ENCODE assay signal across 16 cellular contexts in genomic region chr15:60126661-60127060, GRCh38.
DNase-seq lines count a peak whose midpoint lies in the region; ATAC-seq and TF ChIP-seq lines count a peak whose summit lies in the region.
"Had no signal": no experiment of that assay in that cellular context is flagged by ENCODE, and none has a peak within 500 bp of the region (broad histone marks: within the 10 kb centered on the region; RNA-seq: fewer than 3 reads in every experiment).

No MANE protein-coding gene starts in this region.

- CTCF ChIA-PET in OCI-LY7 (lab: Charles Lee; ENCODE audit: unreplicated experiment) = no interaction called here

- H3K4me1 Mint-ChIP-seq in activated T-cell treated with anti-CD3 and anti-CD28 coated beads, Interleukin-2, amount 50 U/mL, for 72 hours (ENCODE audit: low read depth) = peaks cover 71% of the 10 kb centered on the region
- peaks cover 12% of the 10 kb centered on the region for H3K4me1 Mint-ChIP-seq in chondrocyte (ENCODE audit: low read depth)
- H3K4me1 Mint-ChIP-seq in stimulated activated naive CD8-positive, alpha-beta T cell treated with anti-CD3 and anti-CD28 coated beads, Interleukin-15, amount 100 ng/mL, for 72 hours = peaks cover 55% of the 10 kb centered on the region

- H3K36me3 Mint-ChIP-seq in activated T-cell treated with anti-CD3 and anti-CD28 coated beads, Interleukin-2, amount 50 U/mL, for 72 hours (ENCODE audit: insufficient read depth in 2 of 2) = no peaks in the 10 kb centered on the region
- no peaks in the 10 kb centered on the region for H3K36me3 Mint-ChIP-seq in chondrocyte (ENCODE audit: low read depth)

- H3K9me2 ChIP-seq in OCI-LY7 (ENCODE audit: insufficient read depth, low read length) = no peaks in the 10 kb centered on the region

- H3K27me3 Mint-ChIP-seq in activated T-cell treated with anti-CD3 and anti-CD28 coated beads, Interleukin-2, amount 50 U/mL, for 72 hours (ENCODE audit: low read depth) = peaks cover 9% of the 10 kb centered on the region
- H3K27me3 Mint-ChIP-seq in chondrocyte (ENCODE audit: low read depth) = peaks cover 27% of the 10 kb centered on the region
- H3K27me3 Mint-ChIP-seq in stimulated activated naive CD8-positive, alpha-beta T cell treated with anti-CD3 and anti-CD28 coated beads, Interleukin-15, amount 100 ng/mL, for 72 hours = no peaks in the 10 kb centered on the region

- no peak for ATAC-seq in activated T-cell treated with anti-CD3 and anti-CD28 coated beads, Interleukin-2, amount 50 U/mL, for 72 hours (replicated peaks in 1 of 2)
- ATAC-seq in stimulated activated naive CD8-positive, alpha-beta T cell treated with anti-CD3 and anti-CD28 coated beads, Interleukin-15, amount 100 ng/mL, for 72 hours = no peak
- ATAC-seq in GM21381 (IDR thresholded peaks at IDR 0.05; ENCODE audit: unreplicated experiment) (no peak), SK-N-SH treated with all-trans-retinoic acid at 6 μM for 48 hours (no peak)
- ATAC-seq: HCT116 had no signal

- H3K79me2 ChIP-seq in OCI-LY7 (ENCODE audit: insufficient read depth, low read depth, low read length) = no peaks in the 10 kb centered on the region
- H3K79me2 ChIP-seq: parathyroid adenoma had no signal

- peak overlapping the region; percentile 98; the same call in 1 of the 2 replicates for H2AFZ ChIP-seq in OCI-LY7 (ENCODE audit: low read length)

- no peak for TF ChIP-seq CTCF in OCI-LY7 (conservative IDR thresholded peaks at IDR 0.05; ENCODE audit: low read length)
- TF ChIP-seq CTCF in chondrocyte (IDR thresholded peaks at IDR 0.05) = no peak

- peak overlapping the region; percentile 83 for H3K27ac Mint-ChIP-seq in activated T-cell treated with anti-CD3 and anti-CD28 coated beads, Interleukin-2, amount 50 U/mL, for 72 hours
- no peak overlapping the region for H3K27ac Mint-ChIP-seq in chondrocyte (ENCODE audit: unreplicated experiment)
- peak overlapping the region in 1 of 2 donors; percentile 50 for H3K27ac Mint-ChIP-seq in stimulated activated naive CD8-positive, alpha-beta T cell treated with anti-CD3 and anti-CD28 coated beads, Interleukin-15, amount 100 ng/mL, for 72 hours

- no peaks in the 10 kb centered on the region for H3K36me3 ChIP-seq in OCI-LY7 (ENCODE audit: insufficient read depth, low read length)

- H3K4me1 ChIP-seq in OCI-LY7 (ENCODE audit: insufficient read depth, low read length, poor library complexity, severe bottlenecking) = peaks cover 17% of the 10 kb centered on the region
- H3K4me1 ChIP-seq: parathyroid adenoma had no signal

- H3K4me2 ChIP-seq in OCI-LY7 (ENCODE audit: low read length) = no peak overlapping the region

- intact Hi-C loops in OCI-LY7 (cut with micrococcal nuclease; ENCODE audit: unreplicated experiment) = loop anchor here (10.0 kb wide), 3 partner anchors 212 to 592 kb away; no protein-coding TSS in a partner anchor

- no peak overlapping the region for H3K4me3 ChIP-seq in OCI-LY7 (ENCODE audit: low read depth, low read length, poor library complexity, severe bottlenecking)

- no peak for DNase-seq in activated T-cell treated with anti-CD3 and anti-CD28 coated beads, Interleukin-2, amount 50 U/mL, for 72 hours
- no peak for DNase-seq in activated T-cell treated with anti-CD3 and anti-CD28 coated beads, Interleukin-2, amount 50 U/mL, for 48 hours
- no peak for DNase-seq in OCI-LY7 (ENCODE audit: low spot score)
- DNase-seq in chondrocyte (ENCODE audit: low spot score) = no peak
- no peak for DNase-seq in stimulated activated naive CD8-positive, alpha-beta T cell treated with anti-CD3 and anti-CD28 coated beads, Interleukin-15, amount 100 ng/mL, for 72 hours
- no peak for DNase-seq in germinal center (ENCODE audit: low spot score)
- DNase-seq: activated gamma-delta T cell treated with Interleukin-2 at 50 U/mL for 16 hours, GF-D8, hippocampal formation, NCI-H226, SHP77, T1000 had no signal

- POLR2A ChIA-PET in OCI-LY7 (lab: Charles Lee) = interaction anchor here (0.6 kb wide), 1 partner anchor 199 kb away, joined by 3 read pairs; no protein-coding TSS in a partner anchor

- no TSS peak for BruUV-seq in OCI-LY7 (replicated peaks; lab: Mats Ljungman, UMichigan)

- H3K4me3 Mint-ChIP-seq in activated T-cell treated with anti-CD3 and anti-CD28 coated beads, Interleukin-2, amount 50 U/mL, for 72 hours = peak overlapping the region; percentile 77 to 86
- peak overlapping the region; percentile 4 for H3K4me3 Mint-ChIP-seq in chondrocyte (ENCODE audit: unreplicated experiment)
- H3K4me3 Mint-ChIP-seq in stimulated activated naive CD8-positive, alpha-beta T cell treated with anti-CD3 and anti-CD28 coated beads, Interleukin-15, amount 100 ng/mL, for 72 hours = peak overlapping the region; percentile 73 to 84

- H3K9me3 ChIP-seq in OCI-LY7 (ENCODE audit: low read length) = no peaks in the 10 kb centered on the region

- no peaks in the 10 kb centered on the region for H4K20me1 ChIP-seq in OCI-LY7 (ENCODE audit: insufficient read depth, low read length)

- H3K27ac ChIP-seq in OCI-LY7 (ENCODE audit: low read depth, low read length, poor library complexity, severe bottlenecking) = no peak overlapping the region

- no peaks in the 10 kb centered on the region for H3K9me3 Mint-ChIP-seq in activated T-cell treated with anti-CD3 and anti-CD28 coated beads, Interleukin-2, amount 50 U/mL, for 72 hours
- H3K9me3 Mint-ChIP-seq in chondrocyte (ENCODE audit: low read depth) = no peaks in the 10 kb centered on the region
- H3K9me3 Mint-ChIP-seq in stimulated activated naive CD8-positive, alpha-beta T cell treated with anti-CD3 and anti-CD28 coated beads, Interleukin-15, amount 100 ng/mL, for 72 hours = no peaks in the 10 kb centered on the region

TF ChIP-seq in SK-N-SH treated with all-trans-retinoic acid at 6 μM for 48 hours, 23 proteins besides CTCF, POLR2A, EP300 and RAD21:
- no peak for TF ChIP-seq ZFP3 (CRISPR knock-in tag; IDR thresholded peaks at IDR 0.05)
- no peak for TF ChIP-seq TOX (CRISPR knock-in tag; IDR thresholded peaks at IDR 0.05; ENCODE audit: borderline replicate concordance)
- TF ChIP-seq ZC3H10 (CRISPR knock-in tag; IDR thresholded peaks at IDR 0.05) = no peak
- no peak for TF ChIP-seq ARNTL (CRISPR knock-in tag; IDR thresholded peaks at IDR 0.05; ENCODE audit: borderline replicate concordance, low read depth)
- no peak for TF ChIP-seq PPARA (CRISPR knock-in tag; IDR thresholded peaks at IDR 0.05; ENCODE audit: borderline replicate concordance)
- TF ChIP-seq SNAI2 (CRISPR knock-in tag; IDR thresholded peaks at IDR 0.05) = no peak
- TF ChIP-seq ZNF70 (CRISPR knock-in tag; IDR thresholded peaks at IDR 0.05) = no peak
- TF ChIP-seq OSR1 (CRISPR knock-in tag; IDR thresholded peaks at IDR 0.05) = no peak
- no peak for TF ChIP-seq CSDC2 (CRISPR knock-in tag; IDR thresholded peaks at IDR 0.05)
- no peak for TF ChIP-seq POU6F1 (CRISPR knock-in tag; IDR thresholded peaks at IDR 0.05; ENCODE audit: borderline replicate concordance, low read depth)
- TF ChIP-seq CREB5 (CRISPR knock-in tag; IDR thresholded peaks at IDR 0.05; ENCODE audit: low read depth) = no peak
- TF ChIP-seq ZNF565 (CRISPR knock-in tag; conservative IDR thresholded peaks at IDR 0.05; ENCODE audit: low read depth) = no peak
- no peak for TF ChIP-seq GLIS3 (CRISPR knock-in tag; IDR thresholded peaks at IDR 0.05)
- TF ChIP-seq PATZ1 (CRISPR knock-in tag; IDR thresholded peaks at IDR 0.05; ENCODE audit: borderline replicate concordance) = no peak

Comparison
In these comparisons a context has a peak if more than half of its experiments do, and no peak if none do; other contexts are left out.
1. H3K4me3 Mint-ChIP-seq: peak in every context shown above with its lines; median percentile 82 in activated T-cell treated with anti-CD3 and anti-CD28 coated beads, Interleukin-2, amount 50 U/mL, for 72 hours; 78 in stimulated activated naive CD8-positive, alpha-beta T cell treated with anti-CD3 and anti-CD28 coated beads, Interleukin-15, amount 100 ng/mL, for 72 hours; 4 in chondrocyte.